ENCODE assay signal across 14 cellular contexts in the genomic region with DNA sequence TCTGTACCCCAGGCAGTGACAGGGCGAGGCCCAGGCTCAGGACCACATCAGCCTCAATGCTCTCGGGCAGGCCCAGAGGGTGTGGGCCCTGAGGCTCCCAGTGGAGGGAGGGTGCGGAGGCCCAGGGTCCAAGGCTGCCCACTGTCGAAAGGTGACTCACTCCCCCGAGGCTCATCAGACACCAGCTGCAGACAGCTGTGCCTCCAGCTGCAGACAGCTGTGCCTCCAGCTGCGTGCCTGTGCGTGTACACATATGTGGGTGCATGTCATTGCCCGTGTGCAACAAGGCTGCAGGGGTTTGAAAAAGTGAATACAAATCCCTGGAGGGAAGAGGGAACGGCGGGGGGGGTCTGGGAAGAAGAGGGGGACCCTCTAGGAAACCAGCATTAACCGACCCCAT.
DNase-seq lines count a peak whose midpoint lies in the region; ATAC-seq lines count a peak whose summit lies in the region.
"Had no signal": no experiment of that assay in that cellular context is flagged by ENCODE, and none has a peak within 500 bp of the region (broad histone marks: within the 10 kb centered on the region; RNA-seq: fewer than 3 reads in every experiment).

No MANE protein-coding gene starts in this region.

- no peak overlapping the region for H3K27ac Mint-ChIP-seq in activated T-helper 2 cell treated with anti-CD3 and anti-CD28 coated beads, Interferon-gamma antibody, Interleukin-2, Interleukin-4, amounts not matched to agents 10 μg/mL and 5 μg/mL and 100 μg/mL, durations not matched to agents 14 hours and 24 hours and 36 hours

- peaks cover 4% of the 10 kb centered on the region for H3K9me3 Mint-ChIP-seq in activated T-helper 2 cell treated with anti-CD3 and anti-CD28 coated beads, Interferon-gamma antibody, Interleukin-2, Interleukin-4, amounts not matched to agents 10 μg/mL and 5 μg/mL and 100 μg/mL, durations not matched to agents 14 hours and 24 hours and 36 hours

- H3K27me3 Mint-ChIP-seq in activated T-helper 2 cell treated with anti-CD3 and anti-CD28 coated beads, Interferon-gamma antibody, Interleukin-2, Interleukin-4, amounts not matched to agents 10 μg/mL and 5 μg/mL and 100 μg/mL, durations not matched to agents 14 hours and 24 hours and 36 hours (ENCODE audit: low read depth), result no peaks in the 10 kb centered on the region

- H3K4me1 Mint-ChIP-seq in activated T-helper 2 cell treated with anti-CD3 and anti-CD28 coated beads, Interferon-gamma antibody, Interleukin-2, Interleukin-4, amounts not matched to agents 10 μg/mL and 5 μg/mL and 100 μg/mL, durations not matched to agents 14 hours and 24 hours and 36 hours (ENCODE audit: low read depth), result no peaks in the 10 kb centered on the region

- peak; percentile 44 for DNase-seq in activated effector memory CD4-positive, alpha-beta T cell treated with anti-CD3 and anti-CD28 coated beads, Interleukin-2, amount 50 U/mL, for 16 hours
- DNase-seq in activated effector memory CD4-positive, alpha-beta T cell treated with Interleukin-2 at 50 U/mL for 16 hours, result no peak
- DNase-seq in islet precursor cell (peak; percentile 41), HuH-7.5 (ENCODE audit: low spot score) (no peak)
- peak; percentile 20 for DNase-seq in stimulated activated CD8-positive, alpha-beta memory T cell treated with anti-CD3 and anti-CD28 coated beads, Interleukin-4, amount 100 ng/mL, for 48 hours
- no peak for DNase-seq in activated T-helper 2 cell treated with anti-CD3 and anti-CD28 coated beads, Interferon-gamma antibody, Interleukin-2, Interleukin-4, amounts not matched to agents 10 μg/mL and 5 μg/mL and 100 μg/mL, durations not matched to agents 14 hours and 24 hours and 36 hours (ENCODE audit: low spot score)
- DNase-seq: GF-D8, IMR-90, NCI-H187, NCI-H2171 treated with DMSO at 0.1 percent for 48 hours, NCI-H446 treated with DMSO at 0.1 percent for 48 hours, SJCRH30 had no signal

- no peak overlapping the region for H3K4me3 Mint-ChIP-seq in activated T-helper 2 cell treated with anti-CD3 and anti-CD28 coated beads, Interferon-gamma antibody, Interleukin-2, Interleukin-4, amounts not matched to agents 10 μg/mL and 5 μg/mL and 100 μg/mL, durations not matched to agents 14 hours and 24 hours and 36 hours (ENCODE audit: low read depth)

- intact Hi-C loops in activated T-helper 2 cell treated with anti-CD3 and anti-CD28 coated beads, Interferon-gamma antibody, Interleukin-2, Interleukin-4, amounts not matched to agents 10 μg/mL and 5 μg/mL and 100 μg/mL, durations not matched to agents 14 hours and 24 hours and 36 hours (cut with micrococcal nuclease), result no loop called here

- H3K36me3 Mint-ChIP-seq in activated T-helper 2 cell treated with anti-CD3 and anti-CD28 coated beads, Interferon-gamma antibody, Interleukin-2, Interleukin-4, amounts not matched to agents 10 μg/mL and 5 μg/mL and 100 μg/mL, durations not matched to agents 14 hours and 24 hours and 36 hours (ENCODE audit: low read depth), result no peaks in the 10 kb centered on the region

- no peak for ATAC-seq in GM21529 (IDR thresholded peaks at IDR 0.05; ENCODE audit: unreplicated experiment)
- no peak for ATAC-seq in HG02798 (IDR thresholded peaks at IDR 0.05; ENCODE audit: poor library complexity, unreplicated experiment)

Comparison
In these comparisons a context has a peak if more than half of its experiments do, and no peak if none do; other contexts are left out.
1. DNase-seq: peak in activated effector memory CD4-positive, alpha-beta T cell treated with anti-CD3 and anti-CD28 coated beads, Interleukin-2, amount 50 U/mL, for 16 hours (single experiment), islet precursor cell (single experiment) and stimulated activated CD8-positive, alpha-beta memory T cell treated with anti-CD3 and anti-CD28 coated beads, Interleukin-4, amount 100 ng/mL, for 48 hours (single experiment); none in activated effector memory CD4-positive, alpha-beta T cell treated with Interleukin-2 at 50 U/mL for 16 hours (single experiment), HuH-7.5 (single experiment) and activated T-helper 2 cell treated with anti-CD3 and anti-CD28 coated beads, Interferon-gamma antibody, Interleukin-2, Interleukin-4, amounts not matched to agents 10 μg/mL and 5 μg/mL and 100 μg/mL, durations not matched to agents 14 hours and 24 hours and 36 hours (single experiment).